15 cellular contexts compared by ENCODE assay signal in the genomic region with DNA sequence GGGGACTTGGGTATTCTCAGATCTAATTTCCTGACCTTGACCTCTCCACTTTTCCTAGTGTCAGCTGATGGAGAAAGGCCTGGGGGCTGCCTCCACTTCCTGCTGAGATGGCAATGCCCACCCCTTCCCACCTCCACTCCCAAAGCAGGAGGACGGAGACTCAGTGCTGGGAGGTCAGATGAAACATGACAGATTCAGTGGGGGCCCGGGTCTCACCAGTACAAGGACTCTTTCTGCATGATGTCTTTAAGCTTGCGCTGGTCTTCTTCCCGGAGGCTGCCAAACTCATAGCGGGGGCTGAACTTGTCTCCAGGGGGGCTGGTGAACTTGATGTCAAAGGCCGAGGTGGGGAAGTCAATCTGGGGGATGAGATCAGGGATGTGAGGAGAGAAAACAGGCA. TPM values are rescaled to one million over a fixed set of nuclear protein-coding genes. Genes with fewer than 3 reads are reported as not detected.
A peak's percentile ranks its signal among the peaks of the same experiment; 100 is the strongest.
DNase-seq lines count a peak whose midpoint lies in the region; ATAC-seq, FAIRE-seq and TF ChIP-seq lines count a peak whose summit lies in the region.
"Had no signal": no experiment of that assay in that cellular context is flagged by ENCODE, and none has a peak within 500 bp of the region (broad histone marks: within the 10 kb centered on the region; RNA-seq: fewer than 3 reads in every experiment).

No MANE protein-coding gene starts in this region.

- H2AK5ac ChIP-seq in H1 (ENCODE audit: low read depth, low read length) = no peak overlapping the region

- no peak for DNase-seq in stimulated activated naive CD8-positive, alpha-beta T cell treated with anti-CD3 and anti-CD28 coated beads, Interleukin-15, amount 100 ng/mL, for 72 hours
- no peak for DNase-seq in stimulated activated naive CD8-positive, alpha-beta T cell treated with anti-CD3 and anti-CD28 coated beads, Interleukin-15, Interleukin-2, amounts not matched to agents 100 U/mL and 50 U/mL, for 24 hours
- DNase-seq in H1 (ENCODE audit: low read depth in 1 of 2, low spot score in 2 of 2) (no peak), progenitor cell of endocrine pancreas (ENCODE audit: low spot score, unreplicated experiment) (no peak), upper lobe of right lung (no peak), NOMO-1 treated with dmso at 0.1 percent for 144 hours (lab: John Stamatoyannopoulos, UW; ENCODE audit: unreplicated experiment) (no peak), KBM-7 (no peak), COLO829 (ENCODE audit: low spot score) (no peak)
- DNase-seq: GF-D8 had no signal

- no peak for FAIRE-seq in H1 (lab: Jason Lieb, UNC)
- FAIRE-seq: K562, keratinocyte had no signal

- no peak for TF ChIP-seq EP300 in H1 (IDR thresholded peaks at IDR 0.05; ENCODE audit: borderline replicate concordance in 1 of 2, low read depth in 2 of 2, low read length in 2 of 2)

- H3K56ac ChIP-seq in H1 (replicated peaks; ENCODE audit: insufficient read length, low read depth, low read length) = no peak overlapping the region

- H3K9me3 Mint-ChIP-seq in stimulated activated naive CD8-positive, alpha-beta T cell treated with anti-CD3 and anti-CD28 coated beads, Interleukin-15, amount 100 ng/mL, for 72 hours = no peaks in the 10 kb centered on the region
- H3K9me3 Mint-ChIP-seq in progenitor cell of endocrine pancreas (ENCODE audit: low read depth) = no peaks in the 10 kb centered on the region

- no peak for TF ChIP-seq RAD21 in H1 (IDR thresholded peaks at IDR 0.05 in 1 of 2, conservative IDR thresholded peaks at IDR 0.05 in 1 of 2; ENCODE audit: low read depth in 2 of 2, low read length in 2 of 2)

- in situ Hi-C loops in KBM-7 (cut with MboI; ENCODE audit: low pct_unique_long_range_greater_than_20kb, low sequenced_read_pairs) = no loop called here

- no peaks in the 10 kb centered on the region for H3K79me1 ChIP-seq in H1 (ENCODE audit: low read depth, low read length)

- H3K18ac ChIP-seq in H1 (ENCODE audit: extremely low read depth, low read length) = no peak overlapping the region

- H3K36me3 ChIP-seq in H1 (ENCODE audit: control insufficient read depth in 2 of 4, insufficient read depth in 4 of 4, low read length in 3 of 4) = peaks cover 2 to 13% (median 6%) of the 10 kb centered on the region in 4 experiments; a peak in 4 of 8 replicates
- H3K36me3 ChIP-seq in upper lobe of right lung = peaks cover 82% of the 10 kb centered on the region

- H4K20me1 ChIP-seq in H1 (replicated peaks in 1 of 2; ENCODE audit: control insufficient read depth in 1 of 2, insufficient read depth in 2 of 2, low read length in 2 of 2) = peaks cover 0 to 2% of the 10 kb centered on the region in 2 experiments

- no peak for ATAC-seq in stimulated activated naive CD8-positive, alpha-beta T cell treated with anti-CD3 and anti-CD28 coated beads, Interleukin-15, amount 100 ng/mL, for 72 hours
- ATAC-seq in stimulated activated naive CD8-positive, alpha-beta T cell treated with anti-CD3 and anti-CD28 coated beads, Interleukin-15, Interleukin-2, amounts not matched to agents 100 U/mL and 50 U/mL, for 24 hours = no peak
- ATAC-seq in upper lobe of right lung = no peak
- ATAC-seq: esophagus mucosa had no signal

- H3K4ac ChIP-seq in H1 (replicated peaks; ENCODE audit: insufficient read length, low read depth, low read length) = no peak overlapping the region

- TF ChIP-seq CTCF in H1 (IDR thresholded peaks at IDR 0.05; ENCODE audit: control extremely low read depth in 1 of 3, insufficient read depth in 1 of 3, low read depth in 1 of 3, low read length in 3 of 3) (no peak), progenitor cell of endocrine pancreas (IDR thresholded peaks at IDR 0.05; ENCODE audit: unreplicated experiment) (no peak), upper lobe of right lung (IDR thresholded peaks at IDR 0.05) (no peak)

- POLR2A ChIA-PET in H1 (lab: Charles Lee; ENCODE audit: partially characterized antibody) = interaction anchor here (1.1 to 3.4 kb wide), 5 partner anchors 42 to 69 kb away, joined by 3 to 28 read pairs (median 8); a partner anchor contains a TSS

- H3K23ac ChIP-seq in H1 (ENCODE audit: insufficient read length) = no peak overlapping the region

- 74% methylated on average over 6 of the region's 6 CpGs; no CpG with 5 or more reads in 1 of the 2 experiments for WGBS in H1 (ENCODE audit: extremely low coverage in 1 of 2, insufficient coverage in 1 of 2, insufficient read length in 1 of 2, insufficient replicate concordance in 2 of 2, low coverage in 1 of 2, low lambda C conversion rate in 2 of 2, missing lambda C conversion rate in 1 of 2), 2 experiments

- H3K79me2 ChIP-seq in H1 (ENCODE audit: control insufficient read depth in 1 of 2, insufficient read depth in 2 of 2, low read length in 2 of 2) = no peaks in the 10 kb centered on the region

- no peak overlapping the region for H4K5ac ChIP-seq in H1 (ENCODE audit: insufficient read length, low read depth, low read length)

- H3K9me3 ChIP-seq in H1 (ENCODE audit: insufficient read depth in 2 of 2, low read depth in 1 of 2, low read length in 1 of 2) = no peaks in the 10 kb centered on the region
- no peaks in the 10 kb centered on the region for H3K9me3 ChIP-seq in upper lobe of right lung
- H3K9me3 ChIP-seq: thoracic aorta had no signal

- no peak overlapping the region for H2AFZ ChIP-seq in H1 (ENCODE audit: low read length)

- H2BK5ac ChIP-seq in H1 (ENCODE audit: low read depth, low read length) = 0 out of 2 replicates have a peak overlapping the region, but pooled peaks have one; percentile 18

- no peak overlapping the region for H2BK120ac ChIP-seq in H1 (replicated peaks; ENCODE audit: low read depth, low read length)

- no peak overlapping the region for H3K4me3 Mint-ChIP-seq in stimulated activated naive CD8-positive, alpha-beta T cell treated with anti-CD3 and anti-CD28 coated beads, Interleukin-15, amount 100 ng/mL, for 72 hours
- no peak overlapping the region for H3K4me3 Mint-ChIP-seq in progenitor cell of endocrine pancreas (ENCODE audit: low read depth)

- H3K27me3 ChIP-seq in H1 (replicated peaks in 1 of 4; ENCODE audit: control insufficient read depth in 3 of 4, extremely low read depth in 1 of 4, insufficient read depth in 3 of 4, low read length in 3 of 4) = no peaks in the 10 kb centered on the region
- no peaks in the 10 kb centered on the region for H3K27me3 ChIP-seq in upper lobe of right lung

- no peak overlapping the region for H2BK12ac ChIP-seq in H1 (ENCODE audit: low read depth, low read length)

- H3K27ac ChIP-seq in H1 (ENCODE audit: low read depth, low read length) (no peak overlapping the region), upper lobe of right lung (peak overlapping the region; percentile 36)
- H3K27ac ChIP-seq: HL-60 had no signal

- H3K4me1 Mint-ChIP-seq in stimulated activated naive CD8-positive, alpha-beta T cell treated with anti-CD3 and anti-CD28 coated beads, Interleukin-15, amount 100 ng/mL, for 72 hours = peaks cover 41% of the 10 kb centered on the region
- peaks cover 4% of the 10 kb centered on the region for H3K4me1 Mint-ChIP-seq in progenitor cell of endocrine pancreas (ENCODE audit: low read depth)

- no peak overlapping the region for H3K14ac ChIP-seq in H1 (ENCODE audit: insufficient read length)

- H3K4me2 ChIP-seq in H1 (ENCODE audit: insufficient read depth in 1 of 2, low read depth in 2 of 2, low read length in 2 of 2) = no peak overlapping the region

- intact Hi-C loops in upper lobe of right lung (cut with DNase I) = loop anchor here (5.0 kb wide), 1 partner anchor 45 kb away; a partner anchor contains a TSS

- H3K4me3 ChIP-seq in H1 (ENCODE audit: extremely low read depth in 1 of 4, insufficient read depth in 2 of 4, low read depth in 3 of 4, low read length in 4 of 4) (no peak overlapping the region), upper lobe of right lung (no peak overlapping the region)
- H3K4me3 ChIP-seq: coronary artery, K562, thoracic aorta had no signal

- H4K8ac ChIP-seq in H1 (ENCODE audit: extremely low read depth, insufficient read depth, low read length) = no peak overlapping the region

- no peaks in the 10 kb centered on the region for H3K27me3 Mint-ChIP-seq in stimulated activated naive CD8-positive, alpha-beta T cell treated with anti-CD3 and anti-CD28 coated beads, Interleukin-15, amount 100 ng/mL, for 72 hours
- H3K27me3 Mint-ChIP-seq in progenitor cell of endocrine pancreas = no peaks in the 10 kb centered on the region

- no peak for TF ChIP-seq POLR2A in H1 (IDR thresholded peaks at IDR 0.05; ENCODE audit: control extremely low read depth in 1 of 2, low read depth in 2 of 2, low read length in 2 of 2)

- H2BK20ac ChIP-seq in H1 (ENCODE audit: low read length) = no peak overlapping the region

- H3K4me1 ChIP-seq in H1 (replicated peaks in 1 of 4; ENCODE audit: control insufficient read depth in 3 of 4, insufficient read depth in 4 of 4, low read length in 3 of 4) = peaks cover 0 to 13% (median 7%) of the 10 kb centered on the region in 4 experiments; a peak in 6 of 7 replicates
- H3K4me1 ChIP-seq in upper lobe of right lung = peaks cover 23% of the 10 kb centered on the region

- CTCF ChIA-PET in H1 (lab: Charles Lee; ENCODE audit: partially characterized antibody) = interaction anchor here (1.3 to 47.3 kb wide), 10 partner anchors 12 to 360 kb away, joined by 3 to 2124 read pairs (median 8); a partner anchor contains a TSS

- peaks cover 31% of the 10 kb centered on the region for H3K36me3 Mint-ChIP-seq in progenitor cell of endocrine pancreas (ENCODE audit: insufficient read depth)

- H4K91ac ChIP-seq in H1 (replicated peaks; ENCODE audit: insufficient read length, low read length) = no peak overlapping the region

- H3K23me2 ChIP-seq in H1 (ENCODE audit: low read depth, low read length) = no peaks in the 10 kb centered on the region

- H3K27ac Mint-ChIP-seq in stimulated activated naive CD8-positive, alpha-beta T cell treated with anti-CD3 and anti-CD28 coated beads, Interleukin-15, amount 100 ng/mL, for 72 hours = peak overlapping the region; percentile 52 to 57
- H3K27ac Mint-ChIP-seq in progenitor cell of endocrine pancreas = peak overlapping the region; percentile 31

- H2BK15ac ChIP-seq in H1 (ENCODE audit: low read length) = no peak overlapping the region

- H3K9ac ChIP-seq in H1 (replicated peaks in 1 of 4; ENCODE audit: extremely low read depth in 1 of 4, low read depth in 3 of 4, low read length in 3 of 4) = no peak overlapping the region

RNA-seq across cellular contexts. Expression of a gene that starts 35.6 kb away (rescaled TPM):
- total RNA-seq in H1 (2021; fragmentation: NEBNext Ultra II Directional; extraction: Animal tissue kit (Norgen Biotek cat#: 25700)) = 70.1 and 72.2 TPM in 2 replicates
- polyA plus RNA-seq in H1 (2011; rRNA removed) = 14.4 and 20.0 TPM in 2 replicates
- 19.3 TPM for polyA plus RNA-seq in H1 (2011; cell fraction: cytosol; rRNA removed)
- polyA plus RNA-seq in H1 (2011; cell fraction: nucleus; rRNA removed) = 14.6 TPM
- polyA plus RNA-seq in H1 (2012, experiment 1 of 2) = 13.3 to 25.2 TPM (median 17.0 TPM) in 4 replicates
- 3.4 TPM for polyA plus RNA-seq in H1 (2012, experiment 2 of 2)
- 34.3 TPM for polyA plus RNA-seq in H1 (2013, experiment 1 of 2)
- 37.9 TPM for polyA plus RNA-seq in H1 (2013, experiment 2 of 2)
- 41.1 and 46.5 TPM in 2 replicates for polyA minus RNA-seq in H1 (2011; rRNA and poly(A)+ RNA removed)
- 37.1 TPM for polyA minus RNA-seq in H1 (2011; cell fraction: cytosol; rRNA and poly(A)+ RNA removed)
- 41.8 TPM for polyA minus RNA-seq in H1 (2011; cell fraction: nucleus; rRNA and poly(A)+ RNA removed)
- total RNA-seq in progenitor cell of endocrine pancreas (42.6 and 43.3 TPM in 2 replicates), upper lobe of right lung (47.7 TPM)

RNA-seq across cellular contexts. Expression of a gene that starts 47.4 kb away (rescaled TPM):
- 36.7 and 36.9 TPM in 2 replicates for total RNA-seq in H1 (2021; fragmentation: NEBNext Ultra II Directional; extraction: Animal tissue kit (Norgen Biotek cat#: 25700))
- 20.4 and 26.0 TPM in 2 replicates for polyA plus RNA-seq in H1 (2011; rRNA removed)
- 15.9 TPM for polyA plus RNA-seq in H1 (2011; cell fraction: cytosol; rRNA removed)
- polyA plus RNA-seq in H1 (2011; cell fraction: nucleus; rRNA removed) = 30.4 TPM
- polyA plus RNA-seq in H1 (2012, experiment 1 of 2) = 11.3 to 13.9 TPM (median 12.5 TPM) in 4 replicates
- 8.4 TPM for polyA plus RNA-seq in H1 (2012, experiment 2 of 2)
- polyA plus RNA-seq in H1 (2013, experiment 1 of 2) = 8.5 TPM
- 7.8 TPM for polyA plus RNA-seq in H1 (2013, experiment 2 of 2)
- polyA minus RNA-seq in H1 (2011; rRNA and poly(A)+ RNA removed) = 44.4 and 55.8 TPM in 2 replicates
- 30.4 TPM for polyA minus RNA-seq in H1 (2011; cell fraction: cytosol; rRNA and poly(A)+ RNA removed)
- 37.1 TPM for polyA minus RNA-seq in H1 (2011; cell fraction: nucleus; rRNA and poly(A)+ RNA removed)
- total RNA-seq in progenitor cell of endocrine pancreas = 62.2 and 62.7 TPM in 2 replicates
- 47.3 TPM for total RNA-seq in upper lobe of right lung
